In the genomic region with DNA sequence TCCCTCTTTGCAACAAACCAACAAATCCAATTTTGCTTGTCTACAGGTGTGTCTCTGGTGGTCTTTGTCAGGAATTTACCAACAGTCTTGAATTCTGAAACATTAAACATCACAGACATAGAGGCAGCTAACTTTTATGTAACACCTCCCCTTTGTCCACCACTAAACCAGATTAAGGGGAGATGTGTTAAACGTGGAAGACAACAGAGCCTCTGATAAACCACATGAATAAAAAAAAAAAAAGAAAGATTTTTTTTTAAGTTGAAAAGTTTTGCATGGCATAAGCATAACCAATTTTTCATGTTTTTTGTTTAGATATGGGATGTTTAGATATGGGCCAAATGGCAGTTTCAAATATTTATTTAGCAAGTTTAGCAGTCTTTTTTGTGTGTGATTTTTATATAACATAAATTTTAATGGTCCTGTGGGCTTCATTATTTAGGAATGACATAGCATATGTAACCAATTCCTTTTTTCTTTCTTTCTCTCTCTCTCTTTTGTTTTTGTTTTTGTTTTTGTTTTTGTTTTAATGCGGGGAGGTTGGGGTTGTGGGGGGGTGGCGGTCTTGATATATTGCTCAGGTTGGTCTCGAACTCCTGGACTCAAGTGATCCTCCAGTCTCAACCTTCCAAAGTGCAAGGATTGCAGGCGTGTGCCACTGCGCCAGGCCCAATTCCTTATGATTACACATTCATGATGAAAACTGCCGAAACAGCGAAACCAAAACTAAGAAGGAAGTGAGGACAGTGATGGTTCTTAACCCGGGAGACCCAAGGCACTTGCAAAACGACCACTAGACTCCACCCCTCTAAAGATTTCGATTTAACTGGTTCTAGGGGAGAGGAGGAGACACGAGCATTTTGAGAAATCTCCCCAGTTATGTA, we compare ENCODE assay signal across 7 cellular contexts.
DNase-seq lines count a peak whose midpoint lies in the region; ATAC-seq and TF ChIP-seq lines count a peak whose summit lies in the region.

No MANE protein-coding gene starts in this region.

- TF ChIP-seq CTCF in gastroesophageal sphincter (IDR thresholded peaks at IDR 0.05) (no peak), parathyroid adenoma (IDR thresholded peaks at IDR 0.05) (no peak)

- intact Hi-C loops in posterior vena cava (cut with DNase I) = no loop called here

- peak overlapping the region; percentile 83 for H3K4me3 Mint-ChIP-seq in activated T-cell treated with anti-CD3 and anti-CD28 coated beads, Interleukin-2, amount 50 U/mL, for 4 hours

- H3K4me2 ChIP-seq in parathyroid adenoma (ENCODE audit: low read length) = peak overlapping the region; percentile 21

- no peaks in the 10 kb centered on the region for H3K36me3 ChIP-seq in HUES48 (ENCODE audit: control insufficient read depth, insufficient read depth, low read length)
- no peaks in the 10 kb centered on the region for H3K36me3 ChIP-seq in gastroesophageal sphincter
- no peaks in the 10 kb centered on the region for H3K36me3 ChIP-seq in parathyroid adenoma (ENCODE audit: control insufficient read depth, insufficient read depth, low read length)

- H3K9me3 Mint-ChIP-seq in activated T-cell treated with anti-CD3 and anti-CD28 coated beads, Interleukin-2, amount 50 U/mL, for 4 hours = no peaks in the 10 kb centered on the region

- H3K4me1 Mint-ChIP-seq in activated T-cell treated with anti-CD3 and anti-CD28 coated beads, Interleukin-2, amount 50 U/mL, for 4 hours (ENCODE audit: low read depth) = peaks cover 31% of the 10 kb centered on the region

- 34 to 39% methylated on average over 6 to 11 of the region's 12 CpGs for WGBS in gastroesophageal sphincter (ENCODE audit: low coverage in 1 of 2), 2 donors

- H3K27ac ChIP-seq in HUES48 (ENCODE audit: low read depth, low read length) = no peak overlapping the region
- peak overlapping the region; percentile 55 to 80 (median 67) for H3K27ac ChIP-seq in gastroesophageal sphincter
- H3K27ac ChIP-seq in parathyroid adenoma = peak overlapping the region; percentile 30

- DNase-seq in activated T-cell treated with anti-CD3 and anti-CD28 coated beads, Interleukin-2, amount 50 U/mL, for 4 hours = no peak
- no peak for DNase-seq in NCI-H526 (lab: John Stamatoyannopoulos, UW)
- no peak for DNase-seq in posterior vena cava (ENCODE audit: low spot score)

- H3K4me3 ChIP-seq in HUES48 (ENCODE audit: low read depth, low read length) (peak overlapping the region; percentile 78), gastroesophageal sphincter (peak overlapping the region; percentile 37 to 48), parathyroid adenoma (ENCODE audit: low read depth, low read length) (peak overlapping the region; percentile 44)

- H3K9ac ChIP-seq in HUES48 (ENCODE audit: low read depth, low read length) = peak overlapping the region; percentile 28; the same call in 1 of the 2 replicates
- H3K9ac ChIP-seq in parathyroid adenoma = no peak overlapping the region

- H3K4me1 ChIP-seq in HUES48 (ENCODE audit: control insufficient read depth, insufficient read depth, low read length) (0 out of 2 replicates have a peak, but pooled peaks cover 7% of the 10 kb centered on the region), gastroesophageal sphincter (peaks cover 0 to 5% (median 0%) of the 10 kb centered on the region in 3 donors), parathyroid adenoma (no peaks in the 10 kb centered on the region)

- H3K79me2 ChIP-seq in parathyroid adenoma = no peaks in the 10 kb centered on the region

- TF ChIP-seq POLR2A in gastroesophageal sphincter (IDR thresholded peaks at IDR 0.05) = no peak

- H3K9me3 ChIP-seq in HUES48 (ENCODE audit: control insufficient read depth, insufficient read depth, low read length) (no peaks in the 10 kb centered on the region), gastroesophageal sphincter (no peaks in the 10 kb centered on the region), parathyroid adenoma (ENCODE audit: control insufficient read depth, low read length) (no peaks in the 10 kb centered on the region)

- peak; percentile 51 for ATAC-seq in GM18907 (IDR thresholded peaks at IDR 0.05; ENCODE audit: unreplicated experiment)
- peak; percentile 35 to 46 for ATAC-seq in activated T-cell treated with anti-CD3 and anti-CD28 coated beads, Interleukin-2, amount 50 U/mL, for 4 hours
- peak; percentile 74 for ATAC-seq in gastroesophageal sphincter

- H3K27me3 ChIP-seq in HUES48 (ENCODE audit: control insufficient read depth, insufficient read depth, low read length) = no peaks in the 10 kb centered on the region
- peaks cover 4% of the 10 kb centered on the region for H3K27me3 ChIP-seq in gastroesophageal sphincter
- H3K27me3 ChIP-seq in parathyroid adenoma (ENCODE audit: control insufficient read depth, insufficient read depth, low read length) = no peaks in the 10 kb centered on the region

- H3K27me3 Mint-ChIP-seq in activated T-cell treated with anti-CD3 and anti-CD28 coated beads, Interleukin-2, amount 50 U/mL, for 4 hours (ENCODE audit: low read depth) = no peaks in the 10 kb centered on the region

- peak overlapping the region; percentile 5 for H2AFZ ChIP-seq in parathyroid adenoma

- no peak for TF ChIP-seq EP300 in gastroesophageal sphincter (IDR thresholded peaks at IDR 0.05)

- no peaks in the 10 kb centered on the region for H3K36me3 Mint-ChIP-seq in activated T-cell treated with anti-CD3 and anti-CD28 coated beads, Interleukin-2, amount 50 U/mL, for 4 hours (ENCODE audit: insufficient read depth)
